In genomic region chr17:77145209-77145608, GRCh38 we compare ENCODE assay signal across 8 cellular contexts. TPM values are rescaled to one million over a fixed set of nuclear protein-coding genes. Genes with fewer than 3 reads are reported as not detected.
DNase-seq lines count a peak whose midpoint lies in the region; ATAC-seq, FAIRE-seq and TF ChIP-seq lines count a peak whose summit lies in the region.

No MANE protein-coding gene starts in this region.

- H3K27me3 ChIP-seq in GM23338 (ENCODE audit: insufficient read depth) (no peaks in the 10 kb centered on the region), small intestine (ENCODE audit: control insufficient read depth in 2 of 2, insufficient read depth in 2 of 2, low read length in 2 of 2) (no peaks in the 10 kb centered on the region), HAP-1 (ENCODE audit: low read depth) (no peaks in the 10 kb centered on the region)

- H3K4me3 ChIP-seq in GM23338 (no peak overlapping the region), fibroblast of pulmonary artery (replicated peaks; ENCODE audit: low read depth, low read length) (peak overlapping the region; percentile 26), small intestine (ENCODE audit: low read depth in 1 of 2, low read length in 2 of 2) (no peak overlapping the region), HAP-1 (no peak overlapping the region)

- no peak for DNase-seq in GM23338 (ENCODE audit: low spot score)
- DNase-seq in T-helper 17 cell, result no peak
- DNase-seq in fibroblast of pulmonary artery (ENCODE audit: low read depth), result no peak
- DNase-seq in small intestine, result no peak
- no peak for DNase-seq in SIG-M5 treated with dmso at 0.1 percent for 504 hours (lab: John Stamatoyannopoulos, UW; ENCODE audit: unreplicated experiment)
- DNase-seq in HAP-1 (ENCODE audit: low spot score in 2 of 2), result no peak
- no peak for DNase-seq in amniotic stem cell (lab: John Stamatoyannopoulos, UW)

- H3K4me3 Mint-ChIP-seq in GM23338 (no peak overlapping the region), T-helper 17 cell (peak overlapping the region; percentile 47)

- 0 out of 2 replicates have a peak overlapping the region, but pooled peaks have one; percentile 15 for H3K4me2 ChIP-seq in GM23338

- H3K27ac ChIP-seq in GM23338 (ENCODE audit: low read depth) (no peak overlapping the region), small intestine (ENCODE audit: low read depth in 1 of 2, low read length in 1 of 2) (peak overlapping the region; percentile 60 to 93)

- H3K36me3 Mint-ChIP-seq in GM23338 (ENCODE audit: low read depth) (peaks cover 8% of the 10 kb centered on the region; the same call in 2 of the 3 replicates), T-helper 17 cell (ENCODE audit: low read depth) (peaks cover 13% of the 10 kb centered on the region)

- H2AFZ ChIP-seq in GM23338, result no peak overlapping the region

- H3K9me3 ChIP-seq in T-helper 17 cell (ENCODE audit: control insufficient read depth, low read length, poor library complexity, severe bottlenecking) (no peaks in the 10 kb centered on the region), small intestine (ENCODE audit: control insufficient read depth, low read depth) (no peaks in the 10 kb centered on the region), HAP-1 (no peaks in the 10 kb centered on the region)

- TF ChIP-seq CTCF in GM23338 (conservative IDR thresholded peaks at IDR 0.05; ENCODE audit: low read depth in 2 of 2), result no peak
- TF ChIP-seq CTCF in fibroblast of pulmonary artery (IDR thresholded peaks at IDR 0.05; ENCODE audit: low read length, missing control alignments), result no peak

- H3K27ac Mint-ChIP-seq in GM23338 (no peak overlapping the region), T-helper 17 cell (peak overlapping the region; percentile 92)

- H3K9me2 ChIP-seq in GM23338 (ENCODE audit: insufficient read depth), result no peaks in the 10 kb centered on the region

- in situ Hi-C loops in HAP-1 (cut with MboI; ENCODE audit: low sequenced_read_pairs), result no loop called here

- H3K4me1 Mint-ChIP-seq in GM23338 (peaks cover 44% of the 10 kb centered on the region), T-helper 17 cell (peaks cover 42% of the 10 kb centered on the region)

- peaks cover 16% of the 10 kb centered on the region for H4K20me1 ChIP-seq in GM23338 (replicated peaks; ENCODE audit: insufficient read depth)

- H3K9me3 Mint-ChIP-seq in GM23338, result no peaks in the 10 kb centered on the region

- H3K27me3 Mint-ChIP-seq in GM23338 (ENCODE audit: insufficient read depth, low read depth, poor library complexity), result peaks cover 17% of the 10 kb centered on the region
- H3K27me3 Mint-ChIP-seq in T-helper 17 cell, result no peaks in the 10 kb centered on the region

- H3F3A ChIP-seq in GM23338 (replicated peaks; ENCODE audit: low read depth), result peaks cover 11% of the 10 kb centered on the region; the same call in 1 of the 2 replicates

- no peak for ATAC-seq in GM23338
- no peak for ATAC-seq in T-helper 17 cell
- ATAC-seq in HG02973 (IDR thresholded peaks at IDR 0.05; ENCODE audit: unreplicated experiment), result no peak

- peaks cover 47% of the 10 kb centered on the region for H3K79me2 ChIP-seq in GM23338 (replicated peaks; ENCODE audit: insufficient read depth)

- WGBS in small intestine, 3 donors, result 68 to 78% (median 74%) methylated on average over 3 of the region's 3 CpGs

- peaks cover 20% of the 10 kb centered on the region; the same call in 1 of the 2 replicates for H3K36me3 ChIP-seq in GM23338 (ENCODE audit: insufficient read depth)
- H3K36me3 ChIP-seq in small intestine (ENCODE audit: control insufficient read depth in 2 of 2, insufficient read depth in 2 of 2, low read length in 2 of 2), result peaks cover 0 to 4% of the 10 kb centered on the region in 2 donors
- peaks cover 22% of the 10 kb centered on the region for H3K36me3 ChIP-seq in HAP-1 (replicated peaks)

- no peak for FAIRE-seq in small intestine (lab: Jason Lieb, UNC)

- H3K4me1 ChIP-seq in GM23338 (ENCODE audit: insufficient read depth), result peaks cover 38% of the 10 kb centered on the region
- peaks cover 2 to 14% of the 10 kb centered on the region in 2 donors for H3K4me1 ChIP-seq in small intestine (ENCODE audit: control insufficient read depth in 2 of 2, insufficient read depth in 1 of 2, low read depth in 1 of 2, low read length in 1 of 2)
- H3K4me1 ChIP-seq in HAP-1, result peaks cover 2% of the 10 kb centered on the region; the same call in 1 of the 2 replicates

TF ChIP-seq in GM23338, 12 proteins besides CTCF, POLR2A, EP300 and RAD21:
- TF ChIP-seq ZNF114 (CRISPR knock-in tag; IDR thresholded peaks at IDR 0.05) (no peak), REST (IDR thresholded peaks at IDR 0.05; ENCODE audit: unreplicated experiment) (no peak), STAT1 (IDR thresholded peaks at IDR 0.05; ENCODE audit: unreplicated experiment) (no peak)
TF ChIP-seq in GM23338: peak in this region for 0.

RNA-seq across cellular contexts. Expression of gene SEC14L1, which starts 4.4 kb away (rescaled TPM):
- total RNA-seq in GM23338 (2014; rRNA removed; shearing (Covaris generic)), result 54.8 and 81.8 TPM in 2 replicates
- polyA plus RNA-seq in GM23338 (2016; fragmentation: Nextera tagmentation; extraction: Ambion mirVana) (26.8 and 32.3 TPM in 2 replicates), small intestine (10 to 100 TPM; 14.5 to 27.4 (median 17.8) TPM)
- total RNA-seq in T-helper 17 cell, result 100 to 1,000 TPM in 1 of 2 donors, 10 to 100 TPM in 1; 96.6 to 140 TPM
